Comparison of ENCODE assay signal across 8 cellular contexts in genomic region chr12:94262228-94263010, GRCh38.
DNase-seq lines count a peak whose midpoint lies in the region; ATAC-seq and TF ChIP-seq lines count a peak whose summit lies in the region.

No MANE protein-coding gene starts in this region.

- H3K4me1 ChIP-seq in foreskin keratinocyte (peaks cover 4% of the 10 kb centered on the region), trophoblast cell (ENCODE audit: control insufficient read depth in 1 of 2, insufficient read depth in 2 of 2, low read length in 2 of 2) (peaks cover 14 to 20% of the 10 kb centered on the region in 2 experiments), tibial artery (peaks cover 0 to 18% (median 13%) of the 10 kb centered on the region in 4 donors)

- H3K4me3 ChIP-seq in AG09309 (ENCODE audit: control insufficient read depth, low read depth, low read length) (peak overlapping the region; percentile 59), trophoblast cell (ENCODE audit: low read depth, low read length) (no peak overlapping the region), tibial artery (peak overlapping the region; percentile 56 to 67)

- peak overlapping the region; percentile 51 for H4K91ac ChIP-seq in trophoblast cell (ENCODE audit: low read depth, low read length)

- H2BK5ac ChIP-seq in trophoblast cell (ENCODE audit: low read depth, low read length, poor library complexity): no peak overlapping the region

- no peak overlapping the region for H4K12ac ChIP-seq in trophoblast cell (ENCODE audit: low read depth, low read length)

- no peak overlapping the region for H3K23ac ChIP-seq in trophoblast cell (ENCODE audit: low read length)

- no peak overlapping the region for H3K9ac ChIP-seq in trophoblast cell (ENCODE audit: low read length)

- no peak overlapping the region for H2AFZ ChIP-seq in trophoblast cell (ENCODE audit: insufficient read depth, low read length, poor library complexity)

- ATAC-seq in GM19043 (IDR thresholded peaks at IDR 0.05; ENCODE audit: low read depth, unreplicated experiment) (peak; percentile 64), HG03439 (IDR thresholded peaks at IDR 0.05; ENCODE audit: unreplicated experiment) (peak; percentile 49), foreskin keratinocyte (peak; percentile 85)

- no peaks in the 10 kb centered on the region for H3K79me2 ChIP-seq in trophoblast cell (ENCODE audit: control insufficient read depth, insufficient read depth, low read length, poor library complexity)

- H3K27me3 ChIP-seq in foreskin keratinocyte (peaks cover 13% of the 10 kb centered on the region), trophoblast cell (ENCODE audit: insufficient read depth, low read length) (no peaks in the 10 kb centered on the region), tibial artery (no peaks in the 10 kb centered on the region)

- no peak for TF ChIP-seq CTCF in AG09309 (IDR thresholded peaks at IDR 0.05; ENCODE audit: control insufficient read depth, insufficient read depth, low read depth, low read length, missing control alignments)
- TF ChIP-seq CTCF in foreskin keratinocyte (conservative IDR thresholded peaks at IDR 0.05): no peak
- TF ChIP-seq CTCF in tibial artery (IDR thresholded peaks at IDR 0.05): no peak

- H3K9me3 ChIP-seq in trophoblast cell (ENCODE audit: insufficient read depth, low read depth, low read length) (peaks cover 3% of the 10 kb centered on the region), tibial artery (no peaks in the 10 kb centered on the region)

- intact Hi-C loops in tibial artery (cut with DNase I; ENCODE audit: low total_unique reads): loop anchor here (10.0 kb wide), 1 partner anchor 202 kb away; no protein-coding TSS in a partner anchor

- DNase-seq in AG09309 (ENCODE audit: low read depth): peak; percentile 85
- peak; percentile 88 for DNase-seq in activated effector memory CD4-positive, alpha-beta T cell treated with anti-CD3 and anti-CD28 coated beads, Interleukin-2, amount 50 U/mL, for 16 hours
- DNase-seq in foreskin keratinocyte: peak; percentile 8 to 39
- DNase-seq in trophoblast cell: peak in 1 of 2 donors; percentile 34
- DNase-seq in tibial artery: peak; percentile 88 to 94

- H3K79me1 ChIP-seq in trophoblast cell (ENCODE audit: low read length): peaks cover 5% of the 10 kb centered on the region

- H2AK5ac ChIP-seq in trophoblast cell (ENCODE audit: low read length): peak overlapping the region; percentile 16

- peak overlapping the region; percentile 27 for H2BK120ac ChIP-seq in trophoblast cell (ENCODE audit: insufficient read depth, low read length, poor library complexity)

- no peak overlapping the region for H3K18ac ChIP-seq in trophoblast cell (ENCODE audit: low read length)

- no peak overlapping the region for H4K8ac ChIP-seq in trophoblast cell (ENCODE audit: low read depth, low read length)

- no peak overlapping the region for H3K4me2 ChIP-seq in trophoblast cell (ENCODE audit: low read length)

- H3K36me3 ChIP-seq in trophoblast cell (ENCODE audit: control insufficient read depth in 1 of 2, insufficient read depth in 2 of 2, low read length in 2 of 2): no peaks in the 10 kb centered on the region
- no peaks in the 10 kb centered on the region for H3K36me3 ChIP-seq in tibial artery

- H3K27ac ChIP-seq in foreskin keratinocyte (peak overlapping the region; percentile 32), trophoblast cell (ENCODE audit: low read depth, low read length) (no peak overlapping the region), tibial artery (peak overlapping the region; percentile 79 to 87)

- H3K4ac ChIP-seq in trophoblast cell (ENCODE audit: low read depth, low read length): no peak overlapping the region

- no peak overlapping the region for H3K14ac ChIP-seq in trophoblast cell (ENCODE audit: low read length)

- WGBS in trophoblast cell (ENCODE audit: extremely low coverage, insufficient coverage, insufficient read length): no CpG with 5 or more reads among the region's 17 CpGs

- peak overlapping the region; percentile 15 for H2BK12ac ChIP-seq in trophoblast cell (ENCODE audit: low read length)

TF ChIP-seq in PFSK-1, 5 proteins besides CTCF, POLR2A, EP300 and RAD21:
- no peak for TF ChIP-seq FOXP2 (optimal IDR thresholded peaks at IDR 0.05; ENCODE audit: borderline replicate concordance, extremely low read depth, extremely low read length, insufficient read depth)
- peak; percentile 50; the same call in 1 of the 2 replicates for TF ChIP-seq POLR2AphosphoS5 (IDR thresholded peaks at IDR 0.05; ENCODE audit: low read depth, low read length)
- TF ChIP-seq SIN3A (IDR thresholded peaks at IDR 0.05; ENCODE audit: borderline replicate concordance, insufficient read depth, low read length): 0 out of 2 replicates have a peak, but pooled peaks have one; percentile 71
